In the genomic region with DNA sequence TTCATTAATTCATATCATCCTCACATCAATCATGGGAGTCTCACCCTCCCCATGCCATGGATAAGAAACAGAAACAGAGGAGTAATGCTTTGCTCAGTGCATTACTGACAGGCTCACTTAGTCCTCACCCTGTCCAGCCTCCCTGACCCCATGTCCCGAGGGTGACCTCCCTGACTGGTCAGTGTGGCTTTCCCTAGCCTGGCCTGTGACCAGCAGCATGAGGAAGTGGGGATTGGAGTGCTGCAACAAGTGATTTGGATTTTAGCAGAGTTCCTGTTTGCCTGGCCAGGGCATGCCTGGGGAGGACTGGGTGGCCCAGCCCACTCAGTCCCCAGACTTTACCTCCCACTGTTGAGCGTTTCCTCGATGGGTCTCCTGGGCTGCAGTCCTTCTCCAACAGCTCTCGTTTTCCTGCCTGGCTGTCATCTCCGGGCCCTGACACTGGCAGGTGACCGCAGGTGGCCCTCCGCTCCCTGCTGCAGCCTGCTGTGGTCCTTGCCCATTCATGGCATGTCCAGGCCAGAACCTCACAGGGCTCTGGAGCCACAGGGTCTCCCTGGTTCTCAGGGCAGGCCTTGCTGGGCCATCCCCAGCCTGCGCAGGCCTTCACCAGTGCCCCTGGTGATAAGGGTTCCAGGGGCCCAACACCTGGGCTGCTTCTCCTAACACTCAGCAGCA, we compare ENCODE assay signal across 18 cellular contexts. TPM values are rescaled to one million over a fixed set of nuclear protein-coding genes. Genes with fewer than 3 reads are reported as not detected.
DNase-seq lines count a peak whose midpoint lies in the region; ATAC-seq and TF ChIP-seq lines count a peak whose summit lies in the region.
"Had no signal": no experiment of that assay in that cellular context is flagged by ENCODE, and none has a peak within 500 bp of the region (broad histone marks: within the 10 kb centered on the region; RNA-seq: fewer than 3 reads in every experiment).

No MANE protein-coding gene starts in this region.

- H3K4me2 ChIP-seq in neuronal stem cell (ENCODE audit: insufficient read depth, low read length, poor library complexity, severe bottlenecking): no peak overlapping the region

- TF ChIP-seq POLR2A in upper lobe of left lung (IDR thresholded peaks at IDR 0.05): no peak

- no peak overlapping the region for H3K23ac ChIP-seq in neuronal stem cell (ENCODE audit: low read depth, low read length, poor library complexity)

- peaks cover 27% of the 10 kb centered on the region for H3K4me1 ChIP-seq in cardiac muscle cell (ENCODE audit: low read depth)
- peaks cover 2 to 4% of the 10 kb centered on the region in 2 donors for H3K4me1 ChIP-seq in neuronal stem cell (ENCODE audit: control insufficient read depth in 2 of 2, insufficient read depth in 1 of 2, low read depth in 1 of 2, low read length in 2 of 2)
- peaks cover 50 to 51% (median 50%) of the 10 kb centered on the region in 4 donors for H3K4me1 ChIP-seq in upper lobe of left lung

- no peaks in the 10 kb centered on the region for H3K36me3 ChIP-seq in cardiac muscle cell
- H3K36me3 ChIP-seq in neuronal stem cell (replicated peaks in 1 of 2; ENCODE audit: control insufficient read depth in 2 of 2, insufficient read depth in 2 of 2, low read length in 2 of 2): no peaks in the 10 kb centered on the region
- H3K36me3 ChIP-seq in upper lobe of left lung: no peaks in the 10 kb centered on the region

- no peak overlapping the region for H4K8ac ChIP-seq in neuronal stem cell (ENCODE audit: low read depth, low read length)

- H3K9ac ChIP-seq in neuronal stem cell (ENCODE audit: low read depth, low read length, poor library complexity): no peak overlapping the region

- no CpG with 5 or more reads among the region's 8 CpGs for WGBS in neuronal stem cell (ENCODE audit: extremely low coverage in 2 of 2, insufficient read length in 2 of 2, insufficient replicate concordance in 1 of 2), 2 donors
- WGBS in upper lobe of left lung, 2 donors: 60% methylated on average over 6 to 8 of the region's 8 CpGs

- H4K91ac ChIP-seq in neuronal stem cell (ENCODE audit: low read depth, low read length, poor library complexity): no peak overlapping the region

- H3K4ac ChIP-seq in neuronal stem cell (ENCODE audit: low read length): no peak overlapping the region

- TF ChIP-seq EP300 in upper lobe of left lung (IDR thresholded peaks at IDR 0.05): peak in 1 of 4 donors; percentile 43

- H3K27ac ChIP-seq in cardiac muscle cell (peak overlapping the region; percentile 3), neuronal stem cell (replicated peaks; ENCODE audit: low read length) (no peak overlapping the region), upper lobe of left lung (peak overlapping the region in 3 of 4 donors; percentile 15 to 35 (median 24))

- no peaks in the 10 kb centered on the region for H3K27me3 Mint-ChIP-seq in activated naive CD4-positive, alpha-beta T cell treated with anti-CD3 and anti-CD28 coated beads, Interleukin-2, amount 50 U/mL, for 24 hours
- no peaks in the 10 kb centered on the region for H3K27me3 Mint-ChIP-seq in activated naive CD4-positive, alpha-beta T cell treated with anti-CD3 and anti-CD28 coated beads for 36 hours (ENCODE audit: low read depth)
- H3K27me3 Mint-ChIP-seq in nephron progenitor cell (ENCODE audit: low read depth, poor library complexity): peaks cover 31% of the 10 kb centered on the region

- H3K9me3 ChIP-seq in cardiac muscle cell (ENCODE audit: low read depth) (no peaks in the 10 kb centered on the region), neuronal stem cell (replicated peaks in 1 of 2; ENCODE audit: control insufficient read depth in 2 of 2, insufficient read depth in 1 of 2, low read depth in 1 of 2, low read length in 2 of 2) (no peaks in the 10 kb centered on the region), upper lobe of left lung (no peaks in the 10 kb centered on the region)

- H2BK120ac ChIP-seq in neuronal stem cell (ENCODE audit: low read depth, low read length): no peak overlapping the region

- TF ChIP-seq CTCF in cardiac muscle cell (IDR thresholded peaks at IDR 0.05; ENCODE audit: low read depth, low read length) (no peak), upper lobe of left lung (IDR thresholded peaks at IDR 0.05) (no peak), nephron progenitor cell (IDR thresholded peaks at IDR 0.05) (no peak)

- no peaks in the 10 kb centered on the region for H3K79me1 ChIP-seq in neuronal stem cell (ENCODE audit: low read depth, low read length)

- peaks cover 54% of the 10 kb centered on the region for H3K4me1 Mint-ChIP-seq in activated naive CD4-positive, alpha-beta T cell treated with anti-CD3 and anti-CD28 coated beads, Interleukin-2, amount 50 U/mL, for 24 hours
- H3K4me1 Mint-ChIP-seq in activated naive CD4-positive, alpha-beta T cell treated with anti-CD3 and anti-CD28 coated beads for 36 hours (ENCODE audit: low read depth): peaks cover 33% of the 10 kb centered on the region
- peaks cover 45% of the 10 kb centered on the region for H3K4me1 Mint-ChIP-seq in nephron progenitor cell

- H3K36me3 Mint-ChIP-seq in activated naive CD4-positive, alpha-beta T cell treated with anti-CD3 and anti-CD28 coated beads, Interleukin-2, amount 50 U/mL, for 24 hours: no peaks in the 10 kb centered on the region
- H3K36me3 Mint-ChIP-seq in activated naive CD4-positive, alpha-beta T cell treated with anti-CD3 and anti-CD28 coated beads for 36 hours (ENCODE audit: low read depth): no peaks in the 10 kb centered on the region
- H3K36me3 Mint-ChIP-seq in nephron progenitor cell (ENCODE audit: low read depth): no peaks in the 10 kb centered on the region

- H2AK5ac ChIP-seq in neuronal stem cell (ENCODE audit: low read depth, low read length): no peak overlapping the region

- ATAC-seq in upper lobe of left lung (ENCODE audit: low FRiP score in 2 of 2): peak; percentile 71 to 82
- ATAC-seq: activated CD4-positive, alpha-beta T cell treated with anti-CD3 and anti-CD28 coated beads for 36 hours; HCT116 had no signal

- no peak overlapping the region for H3K4me3 ChIP-seq in cardiac muscle cell
- H3K4me3 ChIP-seq in neuronal stem cell (ENCODE audit: low read length in 2 of 2): no peak overlapping the region
- H3K4me3 ChIP-seq in upper lobe of left lung: no peak overlapping the region

- peak overlapping the region; percentile 51 for H3K27ac Mint-ChIP-seq in activated naive CD4-positive, alpha-beta T cell treated with anti-CD3 and anti-CD28 coated beads, Interleukin-2, amount 50 U/mL, for 24 hours
- H3K27ac Mint-ChIP-seq in activated naive CD4-positive, alpha-beta T cell treated with anti-CD3 and anti-CD28 coated beads for 36 hours: no peak overlapping the region
- H3K27ac Mint-ChIP-seq in nephron progenitor cell: no peak overlapping the region
- H3K27ac Mint-ChIP-seq: activated CD4-positive, alpha-beta T cell treated with anti-CD3 and anti-CD28 coated beads for 36 hours had no signal

- peak overlapping the region; percentile 73 for H3K18ac ChIP-seq in neuronal stem cell (ENCODE audit: low read length)

- H3K27me3 ChIP-seq in cardiac muscle cell: peaks cover 12% of the 10 kb centered on the region
- peaks cover 0 to 45% (median 6%) of the 10 kb centered on the region in 3 experiments for H3K27me3 ChIP-seq in neuronal stem cell (ENCODE audit: control insufficient read depth in 3 of 3, insufficient read depth in 3 of 3, low read depth in 1 of 3, low read length in 3 of 3)
- H3K27me3 ChIP-seq in upper lobe of left lung: peaks cover 0 to 10% (median 5%) of the 10 kb centered on the region in 4 donors

- no peak for DNase-seq in activated naive CD4-positive, alpha-beta T cell treated with anti-CD3 and anti-CD28 coated beads for 36 hours
- DNase-seq in cardiac muscle cell (ENCODE audit: low read depth in 1 of 2, low spot score in 1 of 2) (no peak), neuronal stem cell (ENCODE audit: low spot score) (no peak), upper lobe of left lung (peak in 1 of 2 donors; percentile 82), NCI-H2081 treated with DMSO at 0.1 percent for 48 hours (lab: John Stamatoyannopoulos, UW) (no peak), nephron progenitor cell (no peak)
- no peak for DNase-seq in activated CD4-positive, CD25-positive, alpha-beta regulatory T cell treated with anti-CD3 and anti-CD28 coated beads, Interleukin-2, amount 50 U/mL, for 72 hours
- DNase-seq: activated CD4-positive, alpha-beta T cell treated with anti-CD3 and anti-CD28 coated beads for 36 hours; activated T-cell treated with anti-CD3 and anti-CD28 coated beads, Interleukin-2, amount 50 U/mL, for 48 hours; DMS 273 treated with DMSO at 0.1 percent for 48 hours; NCI-H226; small intestine; T-helper 1 cell had no signal

- CTCF ChIA-PET in activated naive CD4-positive, alpha-beta T cell treated with anti-CD3 and anti-CD28 coated beads for 36 hours (lab: Charles Lee): interaction anchor here (0.7 to 2.0 kb wide), 3 partner anchors 16 to 211 kb away, joined by 3 to 6 read pairs (median 5); no protein-coding TSS in a partner anchor

- H3K9me3 Mint-ChIP-seq in activated naive CD4-positive, alpha-beta T cell treated with anti-CD3 and anti-CD28 coated beads, Interleukin-2, amount 50 U/mL, for 24 hours: no peaks in the 10 kb centered on the region
- no peaks in the 10 kb centered on the region for H3K9me3 Mint-ChIP-seq in activated naive CD4-positive, alpha-beta T cell treated with anti-CD3 and anti-CD28 coated beads for 36 hours
- no peaks in the 10 kb centered on the region for H3K9me3 Mint-ChIP-seq in nephron progenitor cell

- H2BK5ac ChIP-seq in neuronal stem cell (ENCODE audit: low read length): no peak overlapping the region

- peak overlapping the region; percentile 33 for H3K14ac ChIP-seq in neuronal stem cell (ENCODE audit: low read length)

- intact Hi-C loops in activated naive CD4-positive, alpha-beta T cell treated with anti-CD3 and anti-CD28 coated beads for 36 hours (cut with micrococcal nuclease): loop anchor here (10.0 kb wide), 2 partner anchors 215 to 285 kb away; no protein-coding TSS in a partner anchor

- no peak overlapping the region for H2BK12ac ChIP-seq in neuronal stem cell (ENCODE audit: low read length)

- H2BK15ac ChIP-seq in neuronal stem cell (ENCODE audit: low read length): no peak overlapping the region

- H2AFZ ChIP-seq in neuronal stem cell (ENCODE audit: low read length): no peak overlapping the region

- H3K4me3 Mint-ChIP-seq in activated naive CD4-positive, alpha-beta T cell treated with anti-CD3 and anti-CD28 coated beads, Interleukin-2, amount 50 U/mL, for 24 hours: no peak overlapping the region
- H3K4me3 Mint-ChIP-seq in activated naive CD4-positive, alpha-beta T cell treated with anti-CD3 and anti-CD28 coated beads for 36 hours: no peak overlapping the region
- H3K4me3 Mint-ChIP-seq in nephron progenitor cell: no peak overlapping the region
- H3K4me3 Mint-ChIP-seq: activated CD4-positive, alpha-beta T cell treated with anti-CD3 and anti-CD28 coated beads for 36 hours had no signal

RNA-seq across cellular contexts. Expression of a gene that starts 1.2 kb away (rescaled TPM):
- total RNA-seq in activated naive CD4-positive, alpha-beta T cell treated with anti-CD3 and anti-CD28 coated beads for 36 hours: 1 to 10 TPM; 1.2 to 1.5 TPM
- total RNA-seq in cardiac muscle cell (0.63 and 0.85 TPM in 2 replicates), upper lobe of left lung (1 to 10 TPM in 3 of 6 donors, under 1 TPM in 2, not detected in 1; 0.49 to 2.1 (median 1.2) TPM)
- 0.53 and 0.91 TPM in 2 replicates for polyA plus RNA-seq in cardiac muscle cell
- 0.26 TPM for polyA plus RNA-seq in neuronal stem cell (2013, experiment 1 of 2)
- polyA plus RNA-seq in neuronal stem cell (2013, experiment 2 of 2): 0.30 TPM
- total RNA-seq: A172 had no signal

RNA-seq across cellular contexts. Expression of a gene that starts 6.5 kb away (rescaled TPM):
- 1 to 10 TPM; 5.1 TPM for total RNA-seq in activated naive CD4-positive, alpha-beta T cell treated with anti-CD3 and anti-CD28 coated beads for 36 hours
- total RNA-seq in cardiac muscle cell (3.0 and 11.4 TPM in 2 replicates), upper lobe of left lung (100 to 1,000 TPM in 2 of 6 donors, 10 to 100 TPM in 4; 54.2 to 299 (median 66.9) TPM)
- 2.2 and 10.8 TPM in 2 replicates for polyA plus RNA-seq in cardiac muscle cell
- 0.78 TPM for polyA plus RNA-seq in neuronal stem cell (2013, experiment 1 of 2)
- polyA plus RNA-seq in neuronal stem cell (2013, experiment 2 of 2): 0.60 TPM

RNA-seq across cellular contexts. Expression of a gene that starts 17.7 kb away (rescaled TPM):
- not detected for total RNA-seq in activated naive CD4-positive, alpha-beta T cell treated with anti-CD3 and anti-CD28 coated beads for 36 hours
- total RNA-seq in cardiac muscle cell (3.2 and 4.1 TPM in 2 replicates), upper lobe of left lung (1 to 10 TPM in 1 of 6 donors, under 1 TPM in 5; 0.10 to 4.2 (median 0.40) TPM)
- 1.9 and 2.0 TPM in 2 replicates for polyA plus RNA-seq in cardiac muscle cell
- polyA plus RNA-seq in neuronal stem cell (2013, experiment 1 of 2): 0.64 TPM
- 0.57 TPM for polyA plus RNA-seq in neuronal stem cell (2013, experiment 2 of 2)
- total RNA-seq: A172; activated CD4-positive, alpha-beta T cell treated with anti-CD3 and anti-CD28 coated beads for 36 hours; aorta; MCF 10A had no signal
